In genomic region chr15:44038801-44039200, GRCh38 we compare ENCODE assay signal across 14 cellular contexts.
DNase-seq lines count a peak whose midpoint lies in the region; ATAC-seq, FAIRE-seq and TF ChIP-seq lines count a peak whose summit lies in the region.
"Had no signal": no experiment of that assay in that cellular context is flagged by ENCODE, and none has a peak within 500 bp of the region (broad histone marks: within the 10 kb centered on the region; RNA-seq: fewer than 3 reads in every experiment).

No MANE protein-coding gene starts in this region.

- no peak overlapping the region for H3K9ac ChIP-seq in astrocyte (ENCODE audit: low read length)

- DNase-seq in NCI-H526 (lab: John Stamatoyannopoulos, UW), result peak; percentile 43 to 66
- DNase-seq in NCI-H526 treated with DMSO at 0.1 percent for 48 hours (lab: John Stamatoyannopoulos, UW), result no peak
- peak; percentile 64 for DNase-seq in astrocyte (ENCODE audit: low read depth)
- peak; percentile 56 for DNase-seq in iris pigment epithelial cell (ENCODE audit: low read depth)
- no peak for DNase-seq in lower lobe of right lung
- DNase-seq in hepatic stellate cell (ENCODE audit: low spot score), result no peak
- DNase-seq: activated naive CD8-positive, alpha-beta T cell treated with anti-CD3 and anti-CD28 coated beads, Interleukin-2, amount 10 ng/mL, durations not matched to agents 7 days and 5 days; DMS 273 treated with DMSO at 0.1 percent for 48 hours; NK-92 treated with Interleukin-12 subunit alpha and Interleukin-12 subunit beta, amount 100 ng/mL, for 24 hours; ovary had no signal

- peaks cover 3% of the 10 kb centered on the region for H3K36me3 Mint-ChIP-seq in astrocyte (ENCODE audit: low read depth, unreplicated experiment)

- peaks cover 28% of the 10 kb centered on the region for H3K4me1 ChIP-seq in astrocyte (ENCODE audit: insufficient read depth, low read length)
- no peaks in the 10 kb centered on the region for H3K4me1 ChIP-seq in lower lobe of right lung

- no peak overlapping the region for H3K4me3 Mint-ChIP-seq in astrocyte (ENCODE audit: unreplicated experiment)
- H3K4me3 Mint-ChIP-seq: activated naive CD8-positive, alpha-beta T cell treated with anti-CD3 and anti-CD28 coated beads, Interleukin-2, amount 10 ng/mL, durations not matched to agents 7 days and 5 days had no signal

- H3K27me3 ChIP-seq in astrocyte (ENCODE audit: insufficient read depth, low read length), result no peaks in the 10 kb centered on the region
- H3K27me3 ChIP-seq in lower lobe of right lung (ENCODE audit: low read depth), result peaks cover 9% of the 10 kb centered on the region
- H3K27me3 ChIP-seq: ovary, tibial nerve had no signal

- intact Hi-C loops in lower lobe of right lung (cut with DNase I), result no loop called here

- H3K4me3 ChIP-seq in astrocyte (ENCODE audit: insufficient read depth, low read depth, low read length), result no peak overlapping the region
- H3K4me3 ChIP-seq in lower lobe of right lung, result no peak overlapping the region
- H3K4me3 ChIP-seq: ovary had no signal

- no peaks in the 10 kb centered on the region for H3K9me3 ChIP-seq in astrocyte (ENCODE audit: insufficient read depth, low read depth, low read length)
- no peaks in the 10 kb centered on the region for H3K9me3 ChIP-seq in lower lobe of right lung
- H3K9me3 ChIP-seq: ovary had no signal

- H2AFZ ChIP-seq in astrocyte (ENCODE audit: low read depth, low read length), result no peak overlapping the region

- no peak for ATAC-seq in HG03469 (IDR thresholded peaks at IDR 0.05; ENCODE audit: unreplicated experiment)
- no peak for ATAC-seq in lower lobe of right lung

- H3K36me3 ChIP-seq in astrocyte (ENCODE audit: insufficient read depth, low read length) (no peaks in the 10 kb centered on the region), lower lobe of right lung (no peaks in the 10 kb centered on the region)
- H3K36me3 ChIP-seq: ovary, tibial nerve had no signal

- H3K27ac ChIP-seq in astrocyte (ENCODE audit: low read depth, low read length), result no peak overlapping the region
- peak overlapping the region; percentile 9 for H3K27ac ChIP-seq in temporal lobe (ENCODE audit: low read depth, low read length)
- no peak overlapping the region for H3K27ac ChIP-seq in lower lobe of right lung
- H3K27ac ChIP-seq: ovary, tibial nerve had no signal

- H3K4me2 ChIP-seq in astrocyte (ENCODE audit: low read length), result peak overlapping the region; percentile 72

- peaks cover 22% of the 10 kb centered on the region for H4K20me1 ChIP-seq in astrocyte (ENCODE audit: insufficient read depth, low read length)

- H3K27me3 Mint-ChIP-seq in astrocyte (ENCODE audit: low read depth, unreplicated experiment), result no peaks in the 10 kb centered on the region

- no peaks in the 10 kb centered on the region for H3K9me3 Mint-ChIP-seq in astrocyte (ENCODE audit: unreplicated experiment)

- FAIRE-seq in astrocyte (lab: Jason Lieb, UNC), result no peak
- FAIRE-seq: A204.1 had no signal

- H3K27ac Mint-ChIP-seq in astrocyte (ENCODE audit: unreplicated experiment), result peak overlapping the region; percentile 80
- H3K27ac Mint-ChIP-seq: activated naive CD8-positive, alpha-beta T cell treated with anti-CD3 and anti-CD28 coated beads, Interleukin-2, amount 10 ng/mL, durations not matched to agents 7 days and 5 days had no signal

- peaks cover 34% of the 10 kb centered on the region for H3K79me2 ChIP-seq in astrocyte (ENCODE audit: insufficient read depth, low read length)

- TF ChIP-seq CTCF in astrocyte (IDR thresholded peaks at IDR 0.05; ENCODE audit: insufficient read depth, low read depth, low read length) (no peak), lower lobe of right lung (IDR thresholded peaks at IDR 0.05) (no peak)

- peaks cover 33% of the 10 kb centered on the region for H3K4me1 Mint-ChIP-seq in astrocyte (ENCODE audit: low read depth, unreplicated experiment)
- H3K4me1 Mint-ChIP-seq: activated naive CD8-positive, alpha-beta T cell treated with anti-CD3 and anti-CD28 coated beads, Interleukin-2, amount 10 ng/mL, durations not matched to agents 7 days and 5 days had no signal

Comparison
In these comparisons a context has a peak if more than half of its experiments do, and no peak if none do; other contexts are left out.
1. DNase-seq: peak in NCI-H526 (2 of 2), astrocyte (single experiment) and iris pigment epithelial cell (single experiment); none in NCI-H526 treated with DMSO at 0.1 percent for 48 hours (single experiment), lower lobe of right lung (single experiment) and hepatic stellate cell (single experiment).